ENCODE assay signal across 8 cellular contexts in genomic region chr19:10424011-10424637, GRCh38. TPM values are rescaled to one million over a fixed set of nuclear protein-coding genes. Genes with fewer than 3 reads are reported as not detected.
DNase-seq lines count a peak whose midpoint lies in the region; ATAC-seq and TF ChIP-seq lines count a peak whose summit lies in the region.

No MANE protein-coding gene starts in this region.

- H3K14ac ChIP-seq in H9 (ENCODE audit: insufficient read depth, low read length) (no peak overlapping the region), mesenchymal stem cell (ENCODE audit: low read length in 2 of 2) (no peak overlapping the region)

- no peak overlapping the region for H4K8ac ChIP-seq in H9 (replicated peaks; ENCODE audit: insufficient read length, low read depth, low read length)
- H4K8ac ChIP-seq in mesenchymal stem cell (ENCODE audit: low read length): peak overlapping the region; percentile 66

- DNase-seq in CD14-positive monocyte (ENCODE audit: low spot score): peak; percentile 89
- peak; percentile 89 for DNase-seq in H9
- peak; percentile 77 for DNase-seq in NCI-H510A (lab: John Stamatoyannopoulos, UW)
- peak; percentile 73 for DNase-seq in activated CD4-positive, alpha-beta memory T cell treated with anti-CD3 and anti-CD28 coated beads, Interleukin-2, amount 10 ng/mL, durations not matched to agents 7 days and 5 days
- peak; percentile 96 for DNase-seq in endodermal cell
- peak; percentile 78 for DNase-seq in mesenchymal stem cell

- H3K27ac ChIP-seq in H9 (ENCODE audit: insufficient read length, low read depth, low read length) (no peak overlapping the region), endodermal cell (ENCODE audit: low read depth, low read length) (no peak overlapping the region), mesenchymal stem cell (ENCODE audit: low read length, poor library complexity, severe bottlenecking) (no peak overlapping the region), stomach smooth muscle (ENCODE audit: low read length) (no peak overlapping the region)

- H3K27me3 ChIP-seq in H9 (ENCODE audit: insufficient read depth, low read length): peaks cover 53% of the 10 kb centered on the region
- H3K27me3 ChIP-seq in endodermal cell (ENCODE audit: control insufficient read depth, insufficient read depth, low read length, poor library complexity, severe bottlenecking): peaks cover 98% of the 10 kb centered on the region
- H3K27me3 ChIP-seq in mesenchymal stem cell (ENCODE audit: control insufficient read depth in 1 of 2, insufficient read depth in 1 of 2, low read length in 2 of 2): peaks cover 54 to 69% of the 10 kb centered on the region in 2 experiments
- H3K27me3 ChIP-seq in stomach smooth muscle (ENCODE audit: control insufficient read depth in 1 of 2, insufficient read depth in 2 of 2, low read length in 2 of 2): peaks cover 47 to 58% of the 10 kb centered on the region in 2 donors

- no peak overlapping the region for H4K5ac ChIP-seq in H9 (ENCODE audit: insufficient read length, low read depth, low read length)

- H3K27me3 Mint-ChIP-seq in CD14-positive monocyte (ENCODE audit: low read depth in 3 of 3): peaks cover 48 to 75% (median 59%) of the 10 kb centered on the region in 3 donors
- peaks cover 94% of the 10 kb centered on the region for H3K27me3 Mint-ChIP-seq in H9 (ENCODE audit: low read depth)
- H3K27me3 Mint-ChIP-seq in activated CD4-positive, alpha-beta memory T cell treated with anti-CD3 and anti-CD28 coated beads, Interleukin-2, amount 10 ng/mL, durations not matched to agents 7 days and 5 days: peaks cover 16% of the 10 kb centered on the region
- H3K27me3 Mint-ChIP-seq in endodermal cell (ENCODE audit: insufficient read depth): peaks cover 95% of the 10 kb centered on the region

- H3K36me3 ChIP-seq in endodermal cell (ENCODE audit: control insufficient read depth, insufficient read depth, low read length): no peaks in the 10 kb centered on the region
- H3K36me3 ChIP-seq in mesenchymal stem cell (ENCODE audit: control insufficient read depth in 1 of 2, insufficient read depth in 2 of 2, low read depth in 1 of 2, low read length in 2 of 2): no peaks in the 10 kb centered on the region
- H3K36me3 ChIP-seq in stomach smooth muscle (ENCODE audit: control insufficient read depth in 2 of 2, insufficient read depth in 2 of 2, low read length in 2 of 2): no peaks in the 10 kb centered on the region

- H3K27ac Mint-ChIP-seq in CD14-positive monocyte (peak overlapping the region; percentile 92 to 99 (median 97)), H9 (no peak overlapping the region), endodermal cell (no peak overlapping the region)
- H3K27ac Mint-ChIP-seq in activated CD4-positive, alpha-beta memory T cell treated with anti-CD3 and anti-CD28 coated beads, Interleukin-2, amount 10 ng/mL, durations not matched to agents 7 days and 5 days: peak overlapping the region; percentile 88

- H2BK15ac ChIP-seq in H9 (ENCODE audit: low read depth, low read length) (no peak overlapping the region), mesenchymal stem cell (ENCODE audit: low read depth, poor library complexity, severe bottlenecking) (peak overlapping the region; percentile 86)

- no peaks in the 10 kb centered on the region for H3K9me3 ChIP-seq in H9 (ENCODE audit: control insufficient read depth, low read depth, low read length)
- H3K9me3 ChIP-seq in endodermal cell (ENCODE audit: control insufficient read depth, low read length): no peaks in the 10 kb centered on the region
- no peaks in the 10 kb centered on the region for H3K9me3 ChIP-seq in mesenchymal stem cell (ENCODE audit: control insufficient read depth, low read length)
- H3K9me3 ChIP-seq in stomach smooth muscle (ENCODE audit: control insufficient read depth in 2 of 2, low read length in 2 of 2): no peaks in the 10 kb centered on the region

- H3K4ac ChIP-seq in H9 (ENCODE audit: low read depth, low read length): no peak overlapping the region
- H3K4ac ChIP-seq in mesenchymal stem cell (ENCODE audit: low read depth in 1 of 2, low read length in 2 of 2): no peak overlapping the region

- POLR2A ChIA-PET in activated CD4-positive, alpha-beta memory T cell treated with anti-CD3 and anti-CD28 coated beads, Interleukin-2, amount 10 ng/mL, durations not matched to agents 7 days and 5 days (lab: Charles Lee): interaction anchor here (1.4 to 27.4 kb wide), 3 partner anchors 13 to 154 kb away, joined by 4 to 780 read pairs (median 6); partner anchors contain the start of genes CDC37, ICAM1 and PDE4A

- no peak overlapping the region for H2BK20ac ChIP-seq in H9 (ENCODE audit: low read depth, low read length, poor library complexity, severe bottlenecking)

- no peak overlapping the region for H3K18ac ChIP-seq in H9 (ENCODE audit: insufficient read length, low read depth, low read length)
- H3K18ac ChIP-seq in mesenchymal stem cell (ENCODE audit: low read depth in 1 of 2, low read length in 2 of 2): no peak overlapping the region

- H3K79me1 ChIP-seq in H9 (ENCODE audit: insufficient read depth, low read depth, low read length, poor library complexity, severe bottlenecking): no peaks in the 10 kb centered on the region
- no peaks in the 10 kb centered on the region for H3K79me1 ChIP-seq in mesenchymal stem cell (replicated peaks; ENCODE audit: low read length, poor library complexity, severe bottlenecking)

- no peak overlapping the region for H3K56ac ChIP-seq in H9 (ENCODE audit: insufficient read length, low read depth, low read length)

- no peak overlapping the region for H3T11ph ChIP-seq in H9 (ENCODE audit: low read length)

- WGBS in H9 (ENCODE audit: extremely low coverage, insufficient read length, low lambda C conversion rate): no CpG with 5 or more reads among the region's 38 CpGs
- 7 to 8% methylated on average over 17 to 38 of the region's 38 CpGs for WGBS in endodermal cell (ENCODE audit: insufficient coverage in 1 of 2, insufficient read length in 1 of 2), 2 experiments
- WGBS in mesenchymal stem cell: 8% methylated on average over 34 of the region's 38 CpGs

- no peak for ATAC-seq in HG03159 (IDR thresholded peaks at IDR 0.05; ENCODE audit: unreplicated experiment)

- intact Hi-C loops in CD14-positive monocyte (cut with micrococcal nuclease): loop anchor here in 1 of 2 donors (10.0 kb wide), 1 partner anchor 1141 kb away; no protein-coding TSS in a partner anchor

- peak; percentile 91 for TF ChIP-seq CTCF in CD14-positive monocyte (IDR thresholded peaks at IDR 0.05)
- peak; percentile 97 for TF ChIP-seq CTCF in H9 (conservative IDR thresholded peaks at IDR 0.05)
- peak; percentile 97 for TF ChIP-seq CTCF in endodermal cell (conservative IDR thresholded peaks at IDR 0.05)

- H4K91ac ChIP-seq in H9 (ENCODE audit: insufficient read length, low read depth, low read length) (no peak overlapping the region), mesenchymal stem cell (ENCODE audit: low read length) (no peak overlapping the region)

- H3K4me3 ChIP-seq in endodermal cell (ENCODE audit: low read length): peak overlapping the region; percentile 66
- H3K4me3 ChIP-seq in mesenchymal stem cell (ENCODE audit: insufficient read depth in 1 of 2, low read depth in 1 of 2, low read length in 2 of 2): peak overlapping the region in 1 of 2 experiments; percentile 60
- peak overlapping the region; percentile 19 to 52 for H3K4me3 ChIP-seq in stomach smooth muscle (ENCODE audit: low read length in 2 of 2)

- no peak overlapping the region for H3K9ac ChIP-seq in H9 (ENCODE audit: extremely low read depth, insufficient read length, low read length)
- H3K9ac ChIP-seq in endodermal cell (ENCODE audit: extremely low read depth, low read length, poor library complexity, severe bottlenecking): no peak overlapping the region
- H3K9ac ChIP-seq in mesenchymal stem cell (ENCODE audit: low read length): peak overlapping the region; percentile 24
- H3K9ac ChIP-seq in stomach smooth muscle (ENCODE audit: low read length in 2 of 2): no peak overlapping the region

- no peak overlapping the region for H3K23ac ChIP-seq in H9 (ENCODE audit: insufficient read length, low read depth, low read length)
- no peak overlapping the region for H3K23ac ChIP-seq in mesenchymal stem cell (ENCODE audit: low read length in 2 of 2)

- H2BK120ac ChIP-seq in H9 (ENCODE audit: low read depth, low read length, poor library complexity, severe bottlenecking) (no peak overlapping the region), mesenchymal stem cell (ENCODE audit: low read depth, low read length) (no peak overlapping the region)

- H2AFZ ChIP-seq in H9 (ENCODE audit: low read length) (no peak overlapping the region), mesenchymal stem cell (ENCODE audit: low read depth, low read length) (no peak overlapping the region)

- H3K4me3 Mint-ChIP-seq in CD14-positive monocyte (peak overlapping the region; percentile 81 to 90), H9 (peak overlapping the region; percentile 15 to 59; a peak in 4 of 5 replicates), endodermal cell (no peak overlapping the region)
- peak overlapping the region; percentile 75 for H3K4me3 Mint-ChIP-seq in activated CD4-positive, alpha-beta memory T cell treated with anti-CD3 and anti-CD28 coated beads, Interleukin-2, amount 10 ng/mL, durations not matched to agents 7 days and 5 days

- peaks cover 3 to 39% (median 16%) of the 10 kb centered on the region in 7 donors for H3K9me3 Mint-ChIP-seq in CD14-positive monocyte
- no peaks in the 10 kb centered on the region; a peak in 1 of 5 replicates for H3K9me3 Mint-ChIP-seq in H9
- H3K9me3 Mint-ChIP-seq in activated CD4-positive, alpha-beta memory T cell treated with anti-CD3 and anti-CD28 coated beads, Interleukin-2, amount 10 ng/mL, durations not matched to agents 7 days and 5 days: no peaks in the 10 kb centered on the region
- H3K9me3 Mint-ChIP-seq in endodermal cell: no peaks in the 10 kb centered on the region

- peaks cover 12% of the 10 kb centered on the region for H3K23me2 ChIP-seq in H9 (ENCODE audit: insufficient read length, low read depth, low read length, poor library complexity, severe bottlenecking)

- H3K79me2 ChIP-seq in H9 (ENCODE audit: insufficient read depth, low read length): no peaks in the 10 kb centered on the region

- H3K36me3 Mint-ChIP-seq in CD14-positive monocyte (peaks cover 24 to 39% of the 10 kb centered on the region in 2 donors), H9 (ENCODE audit: insufficient read depth in 1 of 3, low read depth in 3 of 3) (no peaks in the 10 kb centered on the region), endodermal cell (ENCODE audit: low read depth) (no peaks in the 10 kb centered on the region)
- H3K36me3 Mint-ChIP-seq in activated CD4-positive, alpha-beta memory T cell treated with anti-CD3 and anti-CD28 coated beads, Interleukin-2, amount 10 ng/mL, durations not matched to agents 7 days and 5 days (ENCODE audit: low read depth): peaks cover 38% of the 10 kb centered on the region

- H3K4me2 ChIP-seq in H9 (ENCODE audit: insufficient read depth, insufficient read length, low read length): peak overlapping the region; percentile 61
- peak overlapping the region; percentile 79 for H3K4me2 ChIP-seq in mesenchymal stem cell (ENCODE audit: low read length, poor library complexity, severe bottlenecking)

- H3K4me1 ChIP-seq in H9 (ENCODE audit: insufficient read depth, low read length) (no peaks in the 10 kb centered on the region), endodermal cell (ENCODE audit: control insufficient read depth, insufficient read depth, low read length) (no peaks in the 10 kb centered on the region), mesenchymal stem cell (ENCODE audit: control insufficient read depth, insufficient read depth, low read depth, low read length) (peaks cover 26% of the 10 kb centered on the region), stomach smooth muscle (ENCODE audit: control insufficient read depth, insufficient read depth, low read length) (peaks cover 31% of the 10 kb centered on the region)

- H2BK12ac ChIP-seq in H9 (ENCODE audit: insufficient read length, low read depth, low read length) (no peak overlapping the region), mesenchymal stem cell (ENCODE audit: low read length in 2 of 2) (peak overlapping the region in 1 of 2 experiments; percentile 67)

- H3K4me1 Mint-ChIP-seq in CD14-positive monocyte: peaks cover 89% of the 10 kb centered on the region
- peaks cover 16 to 20% of the 10 kb centered on the region in 2 experiments for H3K4me1 Mint-ChIP-seq in H9
- H3K4me1 Mint-ChIP-seq in activated CD4-positive, alpha-beta memory T cell treated with anti-CD3 and anti-CD28 coated beads, Interleukin-2, amount 10 ng/mL, durations not matched to agents 7 days and 5 days: peaks cover 89% of the 10 kb centered on the region
- H3K4me1 Mint-ChIP-seq in endodermal cell: peaks cover 5% of the 10 kb centered on the region

- CTCF ChIA-PET in activated CD4-positive, alpha-beta memory T cell treated with anti-CD3 and anti-CD28 coated beads, Interleukin-2, amount 10 ng/mL, durations not matched to agents 7 days and 5 days (lab: Charles Lee): interaction anchor here (0.9 to 22.3 kb wide), 5 partner anchors 12 to 153 kb away, joined by 3 to 707 read pairs (median 5); partner anchors contain the start of genes CDC37 and ICAM1

- H2BK5ac ChIP-seq in H9 (ENCODE audit: insufficient read length, low read length) (no peak overlapping the region), mesenchymal stem cell (ENCODE audit: low read depth, low read length, poor library complexity, severe bottlenecking) (no peak overlapping the region)

- H2AK5ac ChIP-seq in H9 (ENCODE audit: insufficient read length, low read length): no peak overlapping the region
- no peak overlapping the region for H2AK5ac ChIP-seq in mesenchymal stem cell (ENCODE audit: low read length, severe bottlenecking)

- H4K20me1 ChIP-seq in H9 (ENCODE audit: control insufficient read depth, insufficient read depth, insufficient read length): no peaks in the 10 kb centered on the region

RNA-seq across cellular contexts. Expression of gene PDE4A, which starts 3.8 kb away (rescaled TPM):
- 1 to 10 TPM; 4.7 to 5.8 TPM for polyA plus RNA-seq in CD14-positive monocyte
- total RNA-seq in H9 (2021) (8.5 and 8.9 TPM in 2 replicates), endodermal cell (1 to 10 TPM; 1.7 to 2.6 TPM)
- total RNA-seq in activated CD4-positive, alpha-beta memory T cell treated with anti-CD3 and anti-CD28 coated beads, Interleukin-2, amount 10 ng/mL, durations not matched to agents 7 days and 5 days: 10 to 100 TPM; 56.2 to 58.1 TPM
- polyA plus RNA-seq in endodermal cell (2013, experiment 1 of 2): 2.0 TPM
- 1.7 TPM for polyA plus RNA-seq in endodermal cell (2013, experiment 2 of 2)
- polyA plus RNA-seq in mesenchymal stem cell (2013, experiment 1 of 2): 10.4 TPM
- polyA plus RNA-seq in mesenchymal stem cell (2013, experiment 2 of 2): 10.3 TPM

RNA-seq across cellular contexts. Expression of gene CDC37, which starts 20.8 kb away (rescaled TPM):
- polyA plus RNA-seq in CD14-positive monocyte: 10 to 100 TPM; 49.3 to 54.9 TPM
- total RNA-seq in H9 (2021) (155 and 164 TPM in 2 replicates), endodermal cell (100 to 1,000 TPM; 148 to 172 TPM)
- total RNA-seq in activated CD4-positive, alpha-beta memory T cell treated with anti-CD3 and anti-CD28 coated beads, Interleukin-2, amount 10 ng/mL, durations not matched to agents 7 days and 5 days: 100 to 1,000 TPM; 239 to 244 TPM
- 160 TPM for polyA plus RNA-seq in endodermal cell (2013, experiment 1 of 2)
- polyA plus RNA-seq in endodermal cell (2013, experiment 2 of 2): 155 TPM
- 163 TPM for polyA plus RNA-seq in mesenchymal stem cell (2013, experiment 1 of 2)
- polyA plus RNA-seq in mesenchymal stem cell (2013, experiment 2 of 2): 156 TPM

RNA-seq across cellular contexts. Expression of gene TYK2, which starts 43.8 kb away (rescaled TPM):
- 100 to 1,000 TPM in 1 of 2 donors, 10 to 100 TPM in 1; 82.9 to 113 TPM for polyA plus RNA-seq in CD14-positive monocyte
- total RNA-seq in H9 (2021) (50.1 and 61.4 TPM in 2 replicates), endodermal cell (10 to 100 TPM; 63.5 to 65.8 TPM)
- total RNA-seq in activated CD4-positive, alpha-beta memory T cell treated with anti-CD3 and anti-CD28 coated beads, Interleukin-2, amount 10 ng/mL, durations not matched to agents 7 days and 5 days: 100 to 1,000 TPM; 226 to 243 TPM
- polyA plus RNA-seq in endodermal cell (2013, experiment 1 of 2): 62.4 TPM
- 59.1 TPM for polyA plus RNA-seq in endodermal cell (2013, experiment 2 of 2)
- polyA plus RNA-seq in mesenchymal stem cell (2013, experiment 1 of 2): 66.7 TPM
- 65.7 TPM for polyA plus RNA-seq in mesenchymal stem cell (2013, experiment 2 of 2)

Comparison
In these comparisons a context has a peak if more than half of its experiments do, and no peak if none do; other contexts are left out.
1. H3K27ac Mint-ChIP-seq: peak in CD14-positive monocyte (7 of 7) and activated CD4-positive, alpha-beta memory T cell treated with anti-CD3 and anti-CD28 coated beads, Interleukin-2, amount 10 ng/mL, durations not matched to agents 7 days and 5 days (single experiment); none in H9 (0 of 3) and endodermal cell (single experiment).
2. Peak in every context shown above with its lines, with median percentiles within 50 percentile points of each other: DNase-seq and CTCF ChIP-seq.